ENCODE assay signal across 9 cellular contexts in genomic region chr11:133086518-133086917, GRCh38.
"Had no signal": no experiment of that assay in that cellular context is flagged by ENCODE, and none has a peak within 500 bp of the region (broad histone marks: within the 10 kb centered on the region; RNA-seq: fewer than 3 reads in every experiment).

No MANE protein-coding gene starts in this region.

- H3K36me3 ChIP-seq: HAP-1 had no signal

- H2AFZ ChIP-seq: GM23248, GM23338 had no signal

- H3K9me3 ChIP-seq: HAP-1 had no signal

- H3K4me3 ChIP-seq: GM23248, GM23338, HAP-1 had no signal

- H3K4me2 ChIP-seq: GM23338 had no signal

- H3K27ac Mint-ChIP-seq: GM23338, H9, HFFc6 had no signal

- H3K4me1 ChIP-seq: HAP-1 had no signal

- H3K27ac ChIP-seq: GM23248 had no signal

- ATAC-seq: GM23338, HCT116 had no signal

- H3K9me3 Mint-ChIP-seq: GM23338, H9 had no signal

- H3K9ac ChIP-seq: GM23248 had no signal

- DNase-seq: GM23248, GOT3, H7, H9, HCEC 1CT, HFFc6 had no signal

- H3K4me3 Mint-ChIP-seq: GM23338, H9, HFFc6 had no signal
